In genomic region chr9:135093111-135093510, GRCh38 we compare ENCODE assay signal across 30 cellular contexts. TPM values are rescaled to one million over a fixed set of nuclear protein-coding genes. Genes with fewer than 3 reads are reported as not detected.
"Had no signal": no experiment of that assay in that cellular context is flagged by ENCODE, and none has a peak within 500 bp of the region (broad histone marks: within the 10 kb centered on the region; RNA-seq: fewer than 3 reads in every experiment).

No MANE protein-coding gene starts in this region.

- H3K9me3 Mint-ChIP-seq: activated CD4-positive, alpha-beta memory T cell treated with anti-CD3 and anti-CD28 coated beads for 36 hours; activated naive CD8-positive, alpha-beta T cell treated with anti-CD3 and anti-CD28 coated beads, Interleukin-2, amount 50 U/mL, for 24 hours; activated T-cell treated with anti-CD3 and anti-CD28 coated beads, Interleukin-2, amount 50 U/mL, for 4 hours had no signal

- H3K4me2 ChIP-seq: KMS-11 had no signal

- DNase-seq: activated CD4-positive, alpha-beta memory T cell treated with anti-CD3 and anti-CD28 coated beads for 36 hours; activated CD4-positive, alpha-beta T cell treated with anti-CD3 and anti-CD28 coated beads, Interleukin-2, amount 10 ng/mL, durations not matched to agents 7 days and 5 days; activated CD4-positive, CD25-positive, alpha-beta regulatory T cell; activated CD8-positive, alpha-beta memory T cell treated with anti-CD3 and anti-CD28 coated beads for 24 hours; activated effector memory CD4-positive, alpha-beta T cell treated with anti-CD3 and anti-CD28 coated beads, Interleukin-2, amount 50 U/mL, for 16 hours; activated naive CD4-positive, alpha-beta T cell treated with Interleukin-2 at 50 U/mL for 16 hours; activated naive CD8-positive, alpha-beta T cell treated with anti-CD3 and anti-CD28 coated beads, Interleukin-2, amount 50 U/mL, for 24 hours; activated T-cell treated with anti-CD3 and anti-CD28 coated beads, Interleukin-2, amount 50 U/mL, for 4 hours; amygdala; brain microvascular endothelial cell; cerebellar nuclear complex; colonic mucosa; NCI-H1105; NCI-H1436; NCI-H1694 treated with DMSO at 0.1 percent for 48 hours; NCI-H2081 treated with DMSO at 0.1 percent for 48 hours; NCI-H226; NCI-H526; NCI-H774; NK-92 treated with Interleukin-12 subunit alpha and Interleukin-12 subunit beta, amount 100 ng/mL, for 24 hours; OCI-M1; T-cell; T-helper 2 cell; T1000 had no signal

- ATAC-seq: activated naive CD4-positive, alpha-beta T cell treated with anti-CD3 and anti-CD28 coated beads, Interleukin-2, amount 50 U/mL, for 72 hours; activated naive CD8-positive, alpha-beta T cell treated with anti-CD3 and anti-CD28 coated beads, Interleukin-2, amount 50 U/mL, for 24 hours; activated T-cell treated with anti-CD3 and anti-CD28 coated beads, Interleukin-2, amount 50 U/mL, for 4 hours; Panc1; T-cell had no signal

- H3K36me3 Mint-ChIP-seq: activated CD4-positive, alpha-beta memory T cell treated with anti-CD3 and anti-CD28 coated beads for 36 hours; activated naive CD4-positive, alpha-beta T cell treated with anti-CD3 and anti-CD28 coated beads, Interleukin-2, amount 50 U/mL, for 72 hours; T-cell had no signal

- H3K4me3 Mint-ChIP-seq: activated CD4-positive, alpha-beta memory T cell treated with anti-CD3 and anti-CD28 coated beads for 36 hours; activated CD4-positive, alpha-beta T cell treated with anti-CD3 and anti-CD28 coated beads, Interleukin-2, amount 10 ng/mL, durations not matched to agents 7 days and 5 days; activated naive CD8-positive, alpha-beta T cell treated with anti-CD3 and anti-CD28 coated beads, Interleukin-2, amount 50 U/mL, for 24 hours; activated T-cell treated with anti-CD3 and anti-CD28 coated beads, Interleukin-2, amount 50 U/mL, for 4 hours; T-cell had no signal

- H3K27ac Mint-ChIP-seq: activated CD4-positive, alpha-beta memory T cell treated with anti-CD3 and anti-CD28 coated beads for 36 hours; activated CD4-positive, alpha-beta T cell treated with anti-CD3 and anti-CD28 coated beads, Interleukin-2, amount 10 ng/mL, durations not matched to agents 7 days and 5 days; activated naive CD4-positive, alpha-beta T cell treated with anti-CD3 and anti-CD28 coated beads, Interleukin-2, amount 50 U/mL, for 72 hours; activated naive CD8-positive, alpha-beta T cell treated with anti-CD3 and anti-CD28 coated beads, Interleukin-2, amount 50 U/mL, for 24 hours had no signal

- H3K4me1 Mint-ChIP-seq: activated CD4-positive, alpha-beta T cell treated with anti-CD3 and anti-CD28 coated beads, Interleukin-2, amount 10 ng/mL, durations not matched to agents 7 days and 5 days; activated naive CD8-positive, alpha-beta T cell treated with anti-CD3 and anti-CD28 coated beads, Interleukin-2, amount 50 U/mL, for 24 hours; T-cell had no signal

- H3K27ac ChIP-seq: brain microvascular endothelial cell, cardiac muscle cell, colonic mucosa, KMS-11 had no signal

- H3K4me3 ChIP-seq: cardiac muscle cell, colonic mucosa, SK-N-MC had no signal

- H3K9me3 ChIP-seq: colonic mucosa had no signal

- H3K36me3 ChIP-seq: brain microvascular endothelial cell, cardiac muscle cell, colonic mucosa had no signal

- H3K4me1 ChIP-seq: colonic mucosa had no signal

RNA-seq across cellular contexts. Expression of gene OLFM1, which starts 5.6 kb away (rescaled TPM):
- total RNA-seq: activated CD4-positive, alpha-beta memory T cell treated with anti-CD3 and anti-CD28 coated beads for 36 hours; activated CD4-positive, alpha-beta T cell treated with anti-CD3 and anti-CD28 coated beads, Interleukin-2, amount 10 ng/mL, durations not matched to agents 7 days and 5 days; activated naive CD4-positive, alpha-beta T cell treated with anti-CD3 and anti-CD28 coated beads, Interleukin-2, amount 50 U/mL, for 72 hours; MCF 10A had no signal
